8 cellular contexts compared by ENCODE assay signal in the genomic region with DNA sequence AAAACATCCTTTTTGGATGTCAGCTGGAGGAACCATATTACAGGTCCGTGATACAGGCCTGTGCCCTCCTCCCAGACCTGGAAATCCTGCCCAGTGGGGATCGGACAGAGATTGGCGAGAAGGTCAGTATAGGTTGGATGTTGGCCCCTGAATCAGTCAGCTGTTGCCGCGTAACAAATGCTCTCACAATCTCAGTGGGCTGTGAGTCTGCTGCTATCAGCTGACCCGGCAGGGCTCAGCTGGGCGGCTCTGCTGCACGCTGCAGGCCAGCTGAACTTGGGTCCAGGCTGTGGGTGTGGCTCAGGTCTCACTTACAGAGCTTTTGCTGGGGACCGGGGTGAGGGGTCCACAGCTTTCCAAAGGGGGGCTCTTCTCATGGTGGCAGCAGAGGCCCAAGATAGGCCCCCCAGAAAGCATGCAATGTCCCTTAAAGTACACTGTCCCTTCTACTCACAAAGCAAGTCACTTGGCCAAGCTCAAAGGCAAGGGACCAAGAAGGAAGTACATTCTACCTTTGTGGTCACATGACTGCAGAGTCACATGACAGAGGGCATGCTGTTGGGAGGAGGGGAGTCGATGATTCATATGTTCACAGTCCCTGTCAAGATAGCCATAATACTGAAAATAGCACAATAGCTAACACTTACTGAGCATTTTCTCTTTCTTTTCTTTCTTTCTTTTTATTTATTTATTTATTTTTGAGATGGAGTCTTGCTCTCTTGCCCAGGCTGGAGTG.
DNase-seq lines count a peak whose midpoint lies in the region; ATAC-seq and TF ChIP-seq lines count a peak whose summit lies in the region.

No MANE protein-coding gene starts in this region.

- H3K36me3 Mint-ChIP-seq in activated T-cell treated with anti-CD3 and anti-CD28 coated beads, Interleukin-2, amount 50 U/mL, for 24 hours (ENCODE audit: low read depth), result peaks cover 96% of the 10 kb centered on the region

- peaks cover 6% of the 10 kb centered on the region for H3K9me3 Mint-ChIP-seq in activated T-cell treated with anti-CD3 and anti-CD28 coated beads, Interleukin-2, amount 50 U/mL, for 24 hours

- no peak overlapping the region for H2BK15ac ChIP-seq in mesenchymal stem cell (ENCODE audit: low read depth, poor library complexity, severe bottlenecking)

- intact Hi-C loops in stomach (cut with DNase I; ENCODE audit: low total_unique reads), result no loop called here

- H3K23ac ChIP-seq in mesenchymal stem cell (ENCODE audit: low read length in 2 of 2), result no peak overlapping the region

- H3K9ac ChIP-seq in mesenchymal stem cell (ENCODE audit: low read length), result no peak overlapping the region

- H3K4me1 ChIP-seq in mesenchymal stem cell (ENCODE audit: control insufficient read depth, insufficient read depth, low read depth, low read length), result no peaks in the 10 kb centered on the region
- H3K4me1 ChIP-seq in stomach, result peaks cover 0 to 38% (median 20%) of the 10 kb centered on the region in 4 donors

- no peak overlapping the region for H2BK120ac ChIP-seq in mesenchymal stem cell (ENCODE audit: low read depth, low read length)

- H3K4me1 Mint-ChIP-seq in activated T-cell treated with anti-CD3 and anti-CD28 coated beads, Interleukin-2, amount 50 U/mL, for 24 hours (ENCODE audit: low read depth), result peaks cover 2% of the 10 kb centered on the region

- peaks cover 10% of the 10 kb centered on the region for H3K9me3 ChIP-seq in mesenchymal stem cell (ENCODE audit: control insufficient read depth, low read length)
- H3K9me3 ChIP-seq in stomach, result peaks cover 3 to 8% (median 8%) of the 10 kb centered on the region in 4 donors

- DNase-seq in Daoy (ENCODE audit: low read depth) (peak; percentile 50), M059J (ENCODE audit: low read depth) (peak; percentile 48), mesenchymal stem cell (peak; percentile 27), stomach (no peak)
- DNase-seq in activated T-cell treated with anti-CD3 and anti-CD28 coated beads, Interleukin-2, amount 50 U/mL, for 24 hours, result no peak

- peaks cover 2% of the 10 kb centered on the region for H3K79me1 ChIP-seq in mesenchymal stem cell (replicated peaks; ENCODE audit: low read length, poor library complexity, severe bottlenecking)

- no peak overlapping the region for H3K14ac ChIP-seq in mesenchymal stem cell (ENCODE audit: low read length in 2 of 2)

- H3K27ac Mint-ChIP-seq in activated T-cell treated with anti-CD3 and anti-CD28 coated beads, Interleukin-2, amount 50 U/mL, for 24 hours, result peak overlapping the region; percentile 50

- H3K4ac ChIP-seq in mesenchymal stem cell (ENCODE audit: low read depth in 1 of 2, low read length in 2 of 2), result no peak overlapping the region

- H3K27me3 ChIP-seq in mesenchymal stem cell (ENCODE audit: control insufficient read depth in 1 of 2, insufficient read depth in 1 of 2, low read length in 2 of 2), result no peaks in the 10 kb centered on the region
- H3K27me3 ChIP-seq in stomach, result no peaks in the 10 kb centered on the region

- no peaks in the 10 kb centered on the region for H3K27me3 Mint-ChIP-seq in activated T-cell treated with anti-CD3 and anti-CD28 coated beads, Interleukin-2, amount 50 U/mL, for 24 hours

- no peak for TF ChIP-seq EP300 in stomach (IDR thresholded peaks at IDR 0.05)

- 98% methylated on average over 9 of the region's 10 CpGs for WGBS in mesenchymal stem cell
- WGBS in stomach, 5 donors, result 96 to 99% (median 99%) methylated on average over 7 to 10 of the region's 10 CpGs

- H3K4me2 ChIP-seq in mesenchymal stem cell (ENCODE audit: low read length, poor library complexity, severe bottlenecking), result no peak overlapping the region

- H3K4me3 ChIP-seq in mesenchymal stem cell (ENCODE audit: insufficient read depth in 1 of 2, low read depth in 1 of 2, low read length in 2 of 2) (peak overlapping the region; percentile 9 to 24), stomach (no peak overlapping the region)

- H2BK12ac ChIP-seq in mesenchymal stem cell (ENCODE audit: low read length in 2 of 2), result no peak overlapping the region

- no peak overlapping the region for H2AK5ac ChIP-seq in mesenchymal stem cell (ENCODE audit: low read length, severe bottlenecking)

- no peak for TF ChIP-seq POLR2A in stomach (IDR thresholded peaks at IDR 0.05)

- no peak overlapping the region for H2AFZ ChIP-seq in mesenchymal stem cell (ENCODE audit: low read depth, low read length)

- H3K36me3 ChIP-seq in mesenchymal stem cell (ENCODE audit: control insufficient read depth in 1 of 2, insufficient read depth in 2 of 2, low read depth in 1 of 2, low read length in 2 of 2) (peaks cover 50 to 98% of the 10 kb centered on the region in 2 experiments), stomach (peaks cover 60 to 99% (median 95%) of the 10 kb centered on the region in 4 donors)

- H3K27ac ChIP-seq in mesenchymal stem cell (ENCODE audit: low read length, poor library complexity, severe bottlenecking), result no peak overlapping the region
- peak overlapping the region in 1 of 5 donors; percentile 10 for H3K27ac ChIP-seq in stomach

- H4K91ac ChIP-seq in mesenchymal stem cell (ENCODE audit: low read length), result peak overlapping the region; percentile 14

- no peak for TF ChIP-seq CTCF in stomach (IDR thresholded peaks at IDR 0.05)

- no peak overlapping the region for H3K18ac ChIP-seq in mesenchymal stem cell (ENCODE audit: low read depth in 1 of 2, low read length in 2 of 2)

- H4K8ac ChIP-seq in mesenchymal stem cell (ENCODE audit: low read length), result no peak overlapping the region

- no peak overlapping the region for H2BK5ac ChIP-seq in mesenchymal stem cell (ENCODE audit: low read depth, low read length, poor library complexity, severe bottlenecking)

- ATAC-seq in HG03571 (IDR thresholded peaks at IDR 0.05; ENCODE audit: unreplicated experiment), result no peak
- no peak for ATAC-seq in GM21423 (IDR thresholded peaks at IDR 0.05; ENCODE audit: unreplicated experiment)
- ATAC-seq in HG03457 (IDR thresholded peaks at IDR 0.05; ENCODE audit: unreplicated experiment), result no peak

- H3K4me3 Mint-ChIP-seq in activated T-cell treated with anti-CD3 and anti-CD28 coated beads, Interleukin-2, amount 50 U/mL, for 24 hours, result no peak overlapping the region

Comparison
In these comparisons a context has a peak if more than half of its experiments do, and no peak if none do; other contexts are left out.
1. DNase-seq: peak in Daoy (single experiment), M059J (single experiment) and mesenchymal stem cell (single experiment); none in activated T-cell treated with anti-CD3 and anti-CD28 coated beads, Interleukin-2, amount 50 U/mL, for 24 hours (single experiment) and stomach (single experiment).
2. H3K4me3 ChIP-seq: peak in mesenchymal stem cell (2 of 2); none in stomach (0 of 4).